In the genomic region with DNA sequence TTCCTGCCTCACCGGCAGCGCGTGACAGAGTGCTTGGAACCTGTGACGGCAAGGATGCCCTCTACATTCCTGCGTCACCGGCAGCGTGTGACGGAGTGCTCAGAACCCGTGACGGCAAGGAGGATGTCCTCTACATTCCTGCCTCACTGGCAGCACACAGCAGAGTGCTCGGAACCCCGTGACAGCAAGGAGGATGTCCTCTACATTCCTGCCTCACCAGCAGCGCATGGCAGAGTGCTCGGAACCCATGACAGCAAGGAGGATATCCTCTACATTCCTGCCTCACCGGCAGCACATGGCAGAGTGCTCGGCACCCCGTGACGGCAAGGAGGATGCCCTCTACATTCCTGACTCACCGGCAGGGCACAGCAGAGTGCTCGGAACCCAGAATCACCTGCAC, we compare ENCODE assay signal across 20 cellular contexts.
DNase-seq lines count a peak whose midpoint lies in the region; ATAC-seq and TF ChIP-seq lines count a peak whose summit lies in the region.
"Had no signal": no experiment of that assay in that cellular context is flagged by ENCODE, and none has a peak within 500 bp of the region (broad histone marks: within the 10 kb centered on the region; RNA-seq: fewer than 3 reads in every experiment).

No MANE protein-coding gene starts in this region.

- no peak overlapping the region for H3K4me2 ChIP-seq in mesenchymal stem cell (ENCODE audit: low read length, poor library complexity, severe bottlenecking)
- no peak overlapping the region for H3K4me2 ChIP-seq in PC-9

- H3K79me2 ChIP-seq in PC-9 (ENCODE audit: low read depth), result no peaks in the 10 kb centered on the region

- peaks cover 29% of the 10 kb centered on the region for H3K4me1 ChIP-seq in mesenchymal stem cell (ENCODE audit: control insufficient read depth, insufficient read depth, low read depth, low read length)
- H3K4me1 ChIP-seq in thyroid gland, result peaks cover 10 to 28% of the 10 kb centered on the region in 2 donors
- H3K4me1 ChIP-seq in PC-9 (replicated peaks; ENCODE audit: insufficient read depth), result no peaks in the 10 kb centered on the region

- H3K4ac ChIP-seq in mesenchymal stem cell (ENCODE audit: low read depth in 1 of 2, low read length in 2 of 2), result no peak overlapping the region

- intact Hi-C loops in Right ventricle myocardium superior (cut with DNase I), result no loop called here
- intact Hi-C loops in thyroid gland (cut with DNase I), result no loop called here
- intact Hi-C loops in activated CD4-positive, alpha-beta T cell treated with anti-CD3 and anti-CD28 coated beads for 36 hours (cut with DNase I, micrococcal nuclease), result no loop called here
- intact Hi-C loops in PC-9 (cut with micrococcal nuclease; ENCODE audit: unreplicated experiment), result no loop called here

- WGBS in mesenchymal stem cell, result 92% methylated on average over 20 of the region's 20 CpGs
- 27 to 36% methylated on average over 14 to 15 of the region's 20 CpGs for WGBS in thyroid gland, 2 donors

- POLR2A ChIA-PET in activated CD4-positive, alpha-beta T cell treated with anti-CD3 and anti-CD28 coated beads for 36 hours (lab: Charles Lee), result no interaction called here
- POLR2A ChIA-PET in PC-9 (lab: Charles Lee; ENCODE audit: unreplicated experiment), result no interaction called here

- no peak overlapping the region for H3K27ac ChIP-seq in coronary artery
- no peak overlapping the region for H3K27ac ChIP-seq in mesenchymal stem cell (ENCODE audit: low read length, poor library complexity, severe bottlenecking)
- peak overlapping the region; percentile 91 to 95 (median 92) for H3K27ac ChIP-seq in thyroid gland
- no peak overlapping the region for H3K27ac ChIP-seq in PC-9
- H3K27ac ChIP-seq: adrenal gland, cardiac muscle cell, thoracic aorta had no signal

- H3K27ac Mint-ChIP-seq in activated CD4-positive, alpha-beta T cell treated with anti-CD3 and anti-CD28 coated beads for 36 hours, result no peak overlapping the region
- H3K27ac Mint-ChIP-seq: activated CD8-positive, alpha-beta memory T cell treated with anti-CD3 and anti-CD28 coated beads, Interleukin-2, amount 10 ng/mL, durations not matched to agents 7 days and 5 days; HFFc6 had no signal

- H3K27me3 ChIP-seq in mesenchymal stem cell (ENCODE audit: control insufficient read depth in 1 of 2, insufficient read depth in 1 of 2, low read length in 2 of 2) (no peaks in the 10 kb centered on the region), thyroid gland (no peaks in the 10 kb centered on the region), PC-9 (ENCODE audit: insufficient read depth, low read depth) (peaks cover 36% of the 10 kb centered on the region)
- H3K27me3 ChIP-seq: adrenal gland, BE2C, cardiac muscle cell had no signal

- no peaks in the 10 kb centered on the region for H3K27me3 Mint-ChIP-seq in activated CD4-positive, alpha-beta T cell treated with anti-CD3 and anti-CD28 coated beads for 36 hours

- H2BK12ac ChIP-seq in mesenchymal stem cell (ENCODE audit: low read length in 2 of 2), result no peak overlapping the region

- H2BK15ac ChIP-seq in mesenchymal stem cell (ENCODE audit: low read depth, poor library complexity, severe bottlenecking), result no peak overlapping the region

- DNase-seq in coronary artery (ENCODE audit: low spot score) (peak; percentile 33), Right ventricle myocardium superior (no peak), mesenchymal stem cell (no peak), thyroid gland (peak; percentile 97), NCI-H526 treated with DMSO at 0.1 percent for 48 hours (lab: John Stamatoyannopoulos, UW) (no peak), medulla oblongata (ENCODE audit: extremely low spot score) (no peak), PC-9 (no peak)
- no peak for DNase-seq in activated CD4-positive, alpha-beta T cell treated with anti-CD3 and anti-CD28 coated beads for 36 hours
- DNase-seq: activated CD8-positive, alpha-beta memory T cell treated with anti-CD3 and anti-CD28 coated beads, Interleukin-2, amount 10 ng/mL, durations not matched to agents 7 days and 5 days; activated effector memory CD4-positive, alpha-beta T cell treated with Interleukin-2 at 50 U/mL for 16 hours; adrenal gland; effector CD4-positive, alpha-beta T cell; HFFc6; NCI-H82; T-helper 9 cell had no signal

- no peaks in the 10 kb centered on the region for H3K9me3 ChIP-seq in mesenchymal stem cell (ENCODE audit: control insufficient read depth, low read length)
- H3K9me3 ChIP-seq in thyroid gland, result no peaks in the 10 kb centered on the region
- no peaks in the 10 kb centered on the region for H3K9me3 ChIP-seq in PC-9 (ENCODE audit: insufficient read depth, low read depth)
- H3K9me3 ChIP-seq: adrenal gland, BE2C, thoracic aorta had no signal

- peaks cover 7% of the 10 kb centered on the region for H3K4me1 Mint-ChIP-seq in activated CD4-positive, alpha-beta T cell treated with anti-CD3 and anti-CD28 coated beads for 36 hours
- H3K4me1 Mint-ChIP-seq: activated CD8-positive, alpha-beta memory T cell treated with anti-CD3 and anti-CD28 coated beads, Interleukin-2, amount 10 ng/mL, durations not matched to agents 7 days and 5 days had no signal

- no peak overlapping the region for H3K9ac ChIP-seq in mesenchymal stem cell (ENCODE audit: low read length)

- H3F3A ChIP-seq in PC-9 (ENCODE audit: insufficient read depth, low read depth), result no peaks in the 10 kb centered on the region

- H2AK5ac ChIP-seq in mesenchymal stem cell (ENCODE audit: low read length, severe bottlenecking), result no peak overlapping the region

- H2AFZ ChIP-seq in mesenchymal stem cell (ENCODE audit: low read depth, low read length), result no peak overlapping the region
- no peak overlapping the region for H2AFZ ChIP-seq in PC-9

- no TSS peak for BruUV-seq in PC-9 (replicated peaks; lab: Mats Ljungman, UMichigan)

- no peak for TF ChIP-seq CTCF in coronary artery (IDR thresholded peaks at IDR 0.05)
- peak in 3 of 6 experiments; percentile 20 to 46 (median 28) for TF ChIP-seq CTCF in thyroid gland (IDR thresholded peaks at IDR 0.05)
- TF ChIP-seq CTCF in PC-9 (conservative IDR thresholded peaks at IDR 0.05), result no peak

- no peak overlapping the region for H3K18ac ChIP-seq in mesenchymal stem cell (ENCODE audit: low read depth in 1 of 2, low read length in 2 of 2)

- no peaks in the 10 kb centered on the region for H3K9me2 ChIP-seq in PC-9 (ENCODE audit: insufficient read depth)

- H2BK120ac ChIP-seq in mesenchymal stem cell (ENCODE audit: low read depth, low read length), result no peak overlapping the region

- no peak overlapping the region for H2BK5ac ChIP-seq in mesenchymal stem cell (ENCODE audit: low read depth, low read length, poor library complexity, severe bottlenecking)

- CTCF ChIA-PET in activated CD4-positive, alpha-beta T cell treated with anti-CD3 and anti-CD28 coated beads for 36 hours (lab: Charles Lee), result no interaction called here
- CTCF ChIA-PET in PC-9 (lab: Charles Lee), result no interaction called here

- H3K4me3 Mint-ChIP-seq in activated CD4-positive, alpha-beta T cell treated with anti-CD3 and anti-CD28 coated beads for 36 hours, result no peak overlapping the region
- H3K4me3 Mint-ChIP-seq: activated CD8-positive, alpha-beta memory T cell treated with anti-CD3 and anti-CD28 coated beads, Interleukin-2, amount 10 ng/mL, durations not matched to agents 7 days and 5 days; HFFc6 had no signal

- TF ChIP-seq POLR2A in thyroid gland (IDR thresholded peaks at IDR 0.05), result peak in 1 of 2 donors; percentile 26

- peak overlapping the region; percentile 8 for H4K91ac ChIP-seq in mesenchymal stem cell (ENCODE audit: low read length)

- no peaks in the 10 kb centered on the region for H3K36me3 Mint-ChIP-seq in activated CD4-positive, alpha-beta T cell treated with anti-CD3 and anti-CD28 coated beads for 36 hours (ENCODE audit: low read depth)
- H3K36me3 Mint-ChIP-seq: activated CD8-positive, alpha-beta memory T cell treated with anti-CD3 and anti-CD28 coated beads, Interleukin-2, amount 10 ng/mL, durations not matched to agents 7 days and 5 days had no signal

- no peak overlapping the region for H3K23ac ChIP-seq in mesenchymal stem cell (ENCODE audit: low read length in 2 of 2)

- H3K14ac ChIP-seq in mesenchymal stem cell (ENCODE audit: low read length in 2 of 2), result no peak overlapping the region

- no peaks in the 10 kb centered on the region for H4K20me1 ChIP-seq in PC-9 (ENCODE audit: insufficient read depth)

- peaks cover 3% of the 10 kb centered on the region for H3K9me3 Mint-ChIP-seq in activated CD4-positive, alpha-beta T cell treated with anti-CD3 and anti-CD28 coated beads for 36 hours (ENCODE audit: low read depth)

- H3K4me3 ChIP-seq in coronary artery, result no peak overlapping the region
- no peak overlapping the region for H3K4me3 ChIP-seq in mesenchymal stem cell (ENCODE audit: insufficient read depth in 1 of 2, low read depth in 1 of 2, low read length in 2 of 2)
- no peak overlapping the region for H3K4me3 ChIP-seq in thyroid gland (replicated peaks in 1 of 3)
- no peak overlapping the region for H3K4me3 ChIP-seq in PC-9
- H3K4me3 ChIP-seq: adrenal gland, cardiac muscle cell, GM12878, thoracic aorta had no signal

- H3K79me1 ChIP-seq in mesenchymal stem cell (replicated peaks; ENCODE audit: low read length, poor library complexity, severe bottlenecking), result peaks cover 19% of the 10 kb centered on the region

- H3K36me3 ChIP-seq in mesenchymal stem cell (ENCODE audit: control insufficient read depth in 1 of 2, insufficient read depth in 2 of 2, low read depth in 1 of 2, low read length in 2 of 2), result peaks cover 6 to 10% of the 10 kb centered on the region in 2 experiments
- H3K36me3 ChIP-seq in thyroid gland, result no peaks in the 10 kb centered on the region
- no peaks in the 10 kb centered on the region for H3K36me3 ChIP-seq in PC-9 (ENCODE audit: low read depth)
- H3K36me3 ChIP-seq: adrenal gland, BE2C, cardiac muscle cell, thoracic aorta had no signal

- no peak overlapping the region for H4K8ac ChIP-seq in mesenchymal stem cell (ENCODE audit: low read length)

- ATAC-seq in Right ventricle myocardium superior (ENCODE audit: poor library complexity), result peak; percentile 26
- ATAC-seq in activated CD4-positive, alpha-beta T cell treated with anti-CD3 and anti-CD28 coated beads for 36 hours, result no peak
- ATAC-seq: activated CD8-positive, alpha-beta memory T cell treated with anti-CD3 and anti-CD28 coated beads, Interleukin-2, amount 10 ng/mL, durations not matched to agents 7 days and 5 days; GM12878; SK-N-SH treated with all-trans-retinoic acid at 6 μM for 48 hours had no signal

Comparison
In these comparisons a context has a peak if more than half of its experiments do, and no peak if none do; other contexts are left out.
1. DNase-seq: peak in coronary artery (single experiment) and thyroid gland (2 of 2); none in Right ventricle myocardium superior (single experiment), mesenchymal stem cell (single experiment), activated CD4-positive, alpha-beta T cell treated with anti-CD3 and anti-CD28 coated beads for 36 hours (single experiment), NCI-H526 treated with DMSO at 0.1 percent for 48 hours (single experiment), medulla oblongata (single experiment) and PC-9 (0 of 2).
2. H3K27ac ChIP-seq: peak in thyroid gland (3 of 3); none in coronary artery (0 of 2), mesenchymal stem cell (single experiment) and PC-9 (single experiment).